In the genomic region with DNA sequence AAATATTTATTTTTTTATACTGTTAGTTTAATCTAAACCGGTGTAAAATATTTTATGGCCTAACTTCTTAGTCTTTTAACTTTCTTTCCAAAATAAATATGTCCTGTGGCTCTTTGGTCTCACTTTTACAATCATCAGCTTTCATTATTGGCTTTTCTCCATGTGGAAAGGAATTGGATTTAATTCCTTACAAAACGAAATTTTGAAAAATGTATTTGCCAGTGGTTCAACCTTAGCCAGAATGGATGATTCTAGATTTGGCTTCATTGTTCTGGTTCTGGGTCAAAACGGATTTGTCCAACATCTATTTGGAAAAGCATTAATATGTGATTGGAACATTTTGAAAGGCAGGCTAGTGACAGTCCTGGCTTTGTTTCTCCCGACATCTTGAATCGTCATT, we compare ENCODE assay signal across 25 cellular contexts. TPM values are rescaled to one million over a fixed set of nuclear protein-coding genes. Genes with fewer than 3 reads are reported as not detected.
DNase-seq lines count a peak whose midpoint lies in the region; ATAC-seq, FAIRE-seq and TF ChIP-seq lines count a peak whose summit lies in the region.
"Had no signal": no experiment of that assay in that cellular context is flagged by ENCODE, and none has a peak within 500 bp of the region (broad histone marks: within the 10 kb centered on the region; RNA-seq: fewer than 3 reads in every experiment).

No MANE protein-coding gene starts in this region.

- WGBS in HepG2 (ENCODE audit: low lambda C conversion rate) = 2% methylated on average over 5 of the region's 5 CpGs
- WGBS in right lobe of liver (ENCODE audit: insufficient coverage, low coverage, low lambda C conversion rate, missing lambda C conversion rate) = 53% methylated on average over 5 of the region's 5 CpGs

- POLR2A ChIA-PET in HepG2 (lab: Yijun Ruan, JAX) = no interaction called here

- DNase-seq in HepG2 (ENCODE audit: low spot score) (no peak), right lobe of liver (no peak), neural crest cell (ENCODE audit: low read depth, low spot score) (no peak), T-helper 17 cell (no peak), substantia nigra (lab: John Stamatoyannopoulos, UW) (no peak)
- DNase-seq: ACHN; AML-193; BE2C; CD4-positive, alpha-beta T cell; CD8-positive, alpha-beta memory T cell; DMS 273 treated with DMSO at 0.1 percent for 48 hours; DMS79; EL; GDM1; GOT3; HFFc6 had no signal

- H3K9ac ChIP-seq in HepG2 (ENCODE audit: insufficient read depth, low read depth, low read length) = no peak overlapping the region
- H3K9ac ChIP-seq: BLaER1 treated with 17β-estradiol and CSF1 and Interleukin-3, amounts not matched to agents 10 nM and 100 nM had no signal

- in situ Hi-C loops in HepG2 (cut with HindIII; ENCODE audit: extremely low pct_ligation_motif_present, low pct_unique_long_range_greater_than_20kb) = no loop called here

- ATAC-seq in HepG2 = no peak
- no peak for ATAC-seq in right lobe of liver
- no peak for ATAC-seq in T-helper 17 cell

- H3K4me1 ChIP-seq in HepG2 (ENCODE audit: insufficient read depth, low read length) (peaks cover 11% of the 10 kb centered on the region; the same call in 1 of the 2 replicates), right lobe of liver (peaks cover 0 to 10% (median 0%) of the 10 kb centered on the region in 4 donors)
- H3K4me1 ChIP-seq: BE2C; BLaER1 treated with 17β-estradiol and CSF1 and Interleukin-3, amounts not matched to agents 10 nM and 100 nM had no signal

- H3K4me1 Mint-ChIP-seq in neural crest cell (peaks cover 31% of the 10 kb centered on the region), T-helper 17 cell (no peaks in the 10 kb centered on the region)
- H3K4me1 Mint-ChIP-seq: CD8-positive, alpha-beta memory T cell had no signal

- no peaks in the 10 kb centered on the region for H4K20me1 ChIP-seq in HepG2 (ENCODE audit: insufficient read depth, low read length)
- H4K20me1 ChIP-seq: BLaER1 treated with 17β-estradiol and CSF1 and Interleukin-3, amounts not matched to agents 10 nM and 100 nM had no signal

- no peak overlapping the region for H3K4me2 ChIP-seq in HepG2 (ENCODE audit: low read depth, low read length)
- H3K4me2 ChIP-seq: BLaER1 treated with 17β-estradiol and CSF1 and Interleukin-3, amounts not matched to agents 10 nM and 100 nM had no signal

- no peaks in the 10 kb centered on the region for H3K79me2 ChIP-seq in HepG2 (ENCODE audit: insufficient read depth, low read length)

- H3K27me3 ChIP-seq in HepG2 (ENCODE audit: control insufficient read depth in 1 of 2, insufficient read depth in 2 of 2, low read length in 2 of 2) = no peaks in the 10 kb centered on the region
- no peaks in the 10 kb centered on the region for H3K27me3 ChIP-seq in right lobe of liver
- H3K27me3 ChIP-seq: BE2C; BLaER1 treated with 17β-estradiol and CSF1 and Interleukin-3, amounts not matched to agents 10 nM and 100 nM had no signal

- no peak overlapping the region for H2AFZ ChIP-seq in HepG2 (ENCODE audit: low read length)

- H3K36me3 ChIP-seq in HepG2 (replicated peaks in 1 of 2; ENCODE audit: control insufficient read depth in 1 of 2, insufficient read depth in 2 of 2, low read length in 2 of 2) (no peaks in the 10 kb centered on the region), right lobe of liver (no peaks in the 10 kb centered on the region)
- H3K36me3 ChIP-seq: BE2C; BLaER1 treated with 17β-estradiol and CSF1 and Interleukin-3, amounts not matched to agents 10 nM and 100 nM; HAP-1 had no signal

- H3K27me3 Mint-ChIP-seq in neural crest cell (ENCODE audit: low read depth) = no peaks in the 10 kb centered on the region
- H3K27me3 Mint-ChIP-seq in T-helper 17 cell = no peaks in the 10 kb centered on the region
- H3K27me3 Mint-ChIP-seq: CD4-positive, alpha-beta T cell; CD8-positive, alpha-beta memory T cell had no signal

- H3K4me3 ChIP-seq in HepG2 (replicated peaks in 1 of 3; ENCODE audit: insufficient read depth in 1 of 3, low read depth in 2 of 3, low read length in 3 of 3) (no peak overlapping the region), right lobe of liver (no peak overlapping the region)
- H3K4me3 ChIP-seq: BLaER1 treated with 17β-estradiol and CSF1 and Interleukin-3, amounts not matched to agents 10 nM and 100 nM; HAP-1 had no signal

- H3K9me3 ChIP-seq in HepG2 (ENCODE audit: low read length) = no peaks in the 10 kb centered on the region
- no peaks in the 10 kb centered on the region for H3K9me3 ChIP-seq in right lobe of liver
- no peaks in the 10 kb centered on the region for H3K9me3 ChIP-seq in T-helper 17 cell (ENCODE audit: control insufficient read depth, low read length, poor library complexity, severe bottlenecking)
- H3K9me3 ChIP-seq: BE2C; BLaER1 treated with 17β-estradiol and CSF1 and Interleukin-3, amounts not matched to agents 10 nM and 100 nM; HAP-1 had no signal

- BruUV-seq in HepG2 (replicated peaks; lab: Mats Ljungman, UMichigan) = no TSS peak

- H3K27ac ChIP-seq in HepG2 (ENCODE audit: extremely low read length, insufficient read depth, low read length) (no peak overlapping the region), right lobe of liver (no peak overlapping the region), substantia nigra (ENCODE audit: low read depth, low read length, poor library complexity, severe bottlenecking) (no peak overlapping the region)
- H3K27ac ChIP-seq: 22Rv1; BLaER1 treated with 17β-estradiol and CSF1 and Interleukin-3, amounts not matched to agents 10 nM and 100 nM had no signal

- H3K27ac Mint-ChIP-seq in neural crest cell (ENCODE audit: unreplicated experiment) (peak overlapping the region; percentile 58), T-helper 17 cell (no peak overlapping the region)
- H3K27ac Mint-ChIP-seq: CD14-positive monocyte; CD4-positive, alpha-beta T cell; CD8-positive, alpha-beta memory T cell; HFFc6 had no signal

- H3K9me3 Mint-ChIP-seq in neural crest cell = peaks cover 4% of the 10 kb centered on the region
- H3K9me3 Mint-ChIP-seq: CD14-positive monocyte; CD4-positive, alpha-beta T cell; CD8-positive, alpha-beta memory T cell; HFFc6 had no signal

- intact Hi-C loops in HepG2 (cut with micrococcal nuclease; ENCODE audit: unreplicated experiment) = no loop called here
- intact Hi-C loops in right lobe of liver (cut with DNase I) = no loop called here

- H3K36me3 Mint-ChIP-seq in neural crest cell (ENCODE audit: low read depth) (no peaks in the 10 kb centered on the region), T-helper 17 cell (ENCODE audit: low read depth) (no peaks in the 10 kb centered on the region)
- H3K36me3 Mint-ChIP-seq: CD14-positive monocyte; CD8-positive, alpha-beta memory T cell had no signal

- TF ChIP-seq RAD21 in HepG2 (CRISPR knock-in tag; IDR thresholded peaks at IDR 0.05) = no peak

- no peak for TF ChIP-seq CTCF in HepG2 (CRISPR knock-in tag; IDR thresholded peaks at IDR 0.05)
- no peak for TF ChIP-seq CTCF in right lobe of liver (IDR thresholded peaks at IDR 0.05)
- no peak for TF ChIP-seq CTCF in neural crest cell (conservative IDR thresholded peaks at IDR 0.05)

- TF ChIP-seq EP300 in HepG2 (IDR thresholded peaks at IDR 0.05; ENCODE audit: low read depth in 2 of 2, low read length in 2 of 2) (no peak), HepG2 (CRISPR knock-in tag; IDR thresholded peaks at IDR 0.05; ENCODE audit: borderline replicate concordance) (no peak)

- H3K4me3 Mint-ChIP-seq in neural crest cell (peak overlapping the region; percentile 7), T-helper 17 cell (no peak overlapping the region)
- H3K4me3 Mint-ChIP-seq: CD14-positive monocyte; CD4-positive, alpha-beta T cell; CD8-positive, alpha-beta memory T cell; HFFc6 had no signal

- CTCF ChIA-PET in HepG2 (lab: Yijun Ruan, JAX; ENCODE audit: low intra/inter-chr PET ratio, low total read pairs) = no interaction called here

- TF ChIP-seq POLR2A in HepG2 (IDR thresholded peaks at IDR 0.05; ENCODE audit: insufficient read depth in 1 of 2, low read depth in 2 of 2, low read length in 2 of 2) (no peak), right lobe of liver (IDR thresholded peaks at IDR 0.05) (no peak)

- FAIRE-seq in HepG2 (lab: Jason Lieb, UNC) = no peak
- peak; percentile 87 for FAIRE-seq in endometrium (lab: Jason Lieb, UNC)
- FAIRE-seq: D721Med, GM12892, GM19239, H54 had no signal

TF ChIP-seq in HepG2, 621 proteins besides CTCF, POLR2A, EP300 and RAD21:
- peak; percentile 75; the same call in 1 of the 2 replicates for TF ChIP-seq CBX2 (IDR thresholded peaks at IDR 0.05; ENCODE audit: low read depth, low read length)
- no peak for TF ChIP-seq CBX2 (CRISPR knock-in tag; IDR thresholded peaks at IDR 0.05; ENCODE audit: low read depth)
- TF ChIP-seq ZFP36 (IDR thresholded peaks at IDR 0.05; ENCODE audit: borderline replicate concordance, low read depth, low read length, partially characterized antibody) = peak; percentile 42
- no peak for TF ChIP-seq KLF6 (CRISPR knock-in tag; IDR thresholded peaks at IDR 0.05)

RNA-seq across cellular contexts. Expression of a gene that starts 59.3 kb away (rescaled TPM):
- total RNA-seq in HepG2 (2016; rRNA removed; fragmentation: Illumina TruSeq; extraction: Trizol) (13.8 and 15.4 TPM in 2 replicates), right lobe of liver (10 to 100 TPM in 2 of 6 experiments, 1 to 10 TPM in 4; 7.7 to 16.9 (median 9.1) TPM), neural crest cell (4.5 and 4.6 TPM in 2 replicates), T-helper 17 cell (1 to 10 TPM; 5.8 to 6.2 TPM)
- total RNA-seq in HepG2 (2016; cell fraction: cytosol; rRNA removed; fragmentation: Illumina TruSeq; extraction: Trizol; ENCODE audit: low read depth) = 1.3 TPM in 2 replicates
- total RNA-seq in HepG2 (2016; cell fraction: insoluble cytoplasmic fraction; rRNA removed; fragmentation: Illumina TruSeq; extraction: Trizol) = 13.2 and 14.6 TPM in 2 replicates
- total RNA-seq in HepG2 (2016; cell fraction: membrane; rRNA removed; fragmentation: Illumina TruSeq; extraction: Trizol) = 5.1 and 5.9 TPM in 2 replicates
- 22.7 and 22.9 TPM in 2 replicates for total RNA-seq in HepG2 (2016; cell fraction: nucleus; rRNA removed; fragmentation: Illumina TruSeq; extraction: Trizol)
- 4.9 and 8.0 TPM in 2 replicates for polyA plus RNA-seq in HepG2 (2011; rRNA removed)
- 2.8 and 3.0 TPM in 2 replicates for polyA plus RNA-seq in HepG2 (2011; cell fraction: cytosol; rRNA removed)
- polyA plus RNA-seq in HepG2 (2011; cell fraction: nucleus; rRNA removed) = 14.0 and 14.5 TPM in 2 replicates
- polyA plus RNA-seq in HepG2 (2012) = 4.4 and 5.7 TPM in 2 replicates
- 0.22 and 0.33 TPM in 2 replicates for polyA plus RNA-seq in HepG2 (2016; cell fraction: cytosol; fragmentation: Illumina TruSeq; extraction: Trizol; ENCODE audit: low read depth)
- polyA plus RNA-seq in HepG2 (2016; cell fraction: insoluble cytoplasmic fraction; fragmentation: Illumina TruSeq; extraction: Trizol; ENCODE audit: low read depth) = 7.7 and 8.0 TPM in 2 replicates
- 1.5 and 1.6 TPM in 2 replicates for polyA plus RNA-seq in HepG2 (2016; cell fraction: membrane; fragmentation: Illumina TruSeq; extraction: Trizol; ENCODE audit: low read depth)
- 32.2 and 34.0 TPM in 2 replicates for polyA plus RNA-seq in HepG2 (2016; cell fraction: nucleus; fragmentation: Illumina TruSeq; extraction: Trizol; ENCODE audit: insufficient read depth, low read depth)
- 6.6 and 25.8 TPM in 2 replicates for polyA minus RNA-seq in HepG2 (2011; rRNA and poly(A)+ RNA removed; ENCODE audit: low replicate concordance)
- polyA minus RNA-seq in HepG2 (2011; cell fraction: cytosol; rRNA and poly(A)+ RNA removed) = 6.4 and 7.7 TPM in 2 replicates
- 15.9 and 16.6 TPM in 2 replicates for polyA minus RNA-seq in HepG2 (2011; cell fraction: nucleus; rRNA and poly(A)+ RNA removed)
